ENCODE assay signal across 11 cellular contexts in the genomic region with DNA sequence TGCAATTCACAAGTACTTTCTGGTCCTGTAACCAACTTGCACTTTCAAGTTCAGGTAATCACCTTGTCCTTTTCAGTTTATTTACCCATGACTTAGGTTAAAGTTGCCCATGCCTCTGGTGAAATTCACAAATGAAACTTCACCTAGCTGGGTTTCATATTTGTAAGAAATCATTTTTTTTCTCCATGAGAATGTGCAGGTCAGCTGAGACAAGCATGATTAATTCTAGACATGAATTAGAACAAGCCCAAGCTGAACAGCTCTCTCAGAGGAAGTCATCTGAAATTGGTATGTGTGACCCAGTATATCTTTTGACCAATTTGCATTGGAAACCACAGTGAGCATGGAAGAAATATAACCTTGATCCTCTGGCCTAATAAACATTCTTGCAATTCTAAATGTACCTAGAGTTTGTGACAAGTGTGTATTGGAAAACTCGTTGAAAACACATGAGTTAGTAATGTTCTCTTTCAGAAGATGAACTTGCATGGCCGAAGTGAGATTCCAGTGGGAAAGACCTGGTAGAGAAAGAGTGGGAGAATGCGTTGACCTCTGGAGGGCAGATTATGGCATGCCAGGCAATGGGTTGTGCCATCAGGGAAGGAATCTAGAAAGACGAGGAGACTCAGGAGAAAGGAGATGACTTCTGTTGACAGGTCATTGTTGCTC.
DNase-seq lines count a peak whose midpoint lies in the region; ATAC-seq and TF ChIP-seq lines count a peak whose summit lies in the region.
"Had no signal": no experiment of that assay in that cellular context is flagged by ENCODE, and none has a peak within 500 bp of the region (broad histone marks: within the 10 kb centered on the region; RNA-seq: fewer than 3 reads in every experiment).

No MANE protein-coding gene starts in this region.

- H3K4me1 ChIP-seq in colonic mucosa (peaks cover 3% of the 10 kb centered on the region), transverse colon (peaks cover 9 to 44% (median 20%) of the 10 kb centered on the region in 4 donors)

- H3K27ac ChIP-seq in colonic mucosa (peak overlapping the region; percentile 56), transverse colon (peak overlapping the region; percentile 62 to 85 (median 80))

- TF ChIP-seq EP300 in transverse colon (IDR thresholded peaks at IDR 0.05; ENCODE audit: low read depth) = no peak

- no peaks in the 10 kb centered on the region for H3K27me3 ChIP-seq in colonic mucosa
- no peaks in the 10 kb centered on the region for H3K27me3 ChIP-seq in transverse colon
- H3K27me3 ChIP-seq: gastroesophageal sphincter had no signal

- no peak for TF ChIP-seq POLR2A in transverse colon (IDR thresholded peaks at IDR 0.05)

- in situ Hi-C loops in transverse colon (cut with MboI; ENCODE audit: low pct_ligation_motif_present in 1 of 4, low pct_unique_long_range_greater_than_20kb in 1 of 4, low sequenced_read_pairs in 3 of 4) = no loop called here

- intact Hi-C loops in colonic mucosa (cut with DNase I) (loop anchor here (10.0 kb wide), 1 partner anchor 52 kb away; no protein-coding TSS in a partner anchor), transverse colon (cut with DNase I; ENCODE audit: low total_unique reads) (no loop called here), posterior vena cava (cut with DNase I) (no loop called here)

- H3K36me3 ChIP-seq in colonic mucosa = no peaks in the 10 kb centered on the region
- no peaks in the 10 kb centered on the region for H3K36me3 ChIP-seq in transverse colon
- H3K36me3 ChIP-seq: gastroesophageal sphincter had no signal

- no peaks in the 10 kb centered on the region for H3K9me3 ChIP-seq in colonic mucosa
- H3K9me3 ChIP-seq in transverse colon = peaks cover 0 to 2% of the 10 kb centered on the region in 2 donors
- H3K9me3 ChIP-seq: gastroesophageal sphincter had no signal

- DNase-seq in colonic mucosa (no peak), transverse colon (no peak), NCI-H345 treated with DMSO at 0.1 percent for 48 hours (lab: John Stamatoyannopoulos, UW; ENCODE audit: unreplicated experiment) (no peak), posterior vena cava (ENCODE audit: low spot score) (no peak), SW480 (ENCODE audit: low spot score) (no peak), anterior cingulate cortex (lab: John Stamatoyannopoulos, UW) (no peak)
- DNase-seq: activated CD4-positive, alpha-beta T cell treated with anti-CD3 and anti-CD28 coated beads for 1 hour; IMR-90 had no signal

- TF ChIP-seq CTCF in colonic mucosa (IDR thresholded peaks at IDR 0.05) (no peak), transverse colon (IDR thresholded peaks at IDR 0.05) (no peak)

- WGBS in transverse colon (ENCODE audit: low coverage in 1 of 2), 2 donors = 51 to 67% methylated on average over 4 of the region's 4 CpGs

- H3K4me3 ChIP-seq in colonic mucosa (no peak overlapping the region), transverse colon (no peak overlapping the region)
- H3K4me3 ChIP-seq: gastroesophageal sphincter had no signal

- peak overlapping the region in 1 of 2 donors; percentile 43 for H3K9ac ChIP-seq in colonic mucosa (ENCODE audit: low read depth in 2 of 2, low read length in 2 of 2)

- ATAC-seq in GM19324 (IDR thresholded peaks at IDR 0.05; ENCODE audit: low FRiP score, unreplicated experiment) (peak; percentile 65), HG03039 (IDR thresholded peaks at IDR 0.05; ENCODE audit: unreplicated experiment) (peak; percentile 56)
- ATAC-seq: gastroesophageal sphincter had no signal
